8 cellular contexts compared by ENCODE assay signal in the genomic region with DNA sequence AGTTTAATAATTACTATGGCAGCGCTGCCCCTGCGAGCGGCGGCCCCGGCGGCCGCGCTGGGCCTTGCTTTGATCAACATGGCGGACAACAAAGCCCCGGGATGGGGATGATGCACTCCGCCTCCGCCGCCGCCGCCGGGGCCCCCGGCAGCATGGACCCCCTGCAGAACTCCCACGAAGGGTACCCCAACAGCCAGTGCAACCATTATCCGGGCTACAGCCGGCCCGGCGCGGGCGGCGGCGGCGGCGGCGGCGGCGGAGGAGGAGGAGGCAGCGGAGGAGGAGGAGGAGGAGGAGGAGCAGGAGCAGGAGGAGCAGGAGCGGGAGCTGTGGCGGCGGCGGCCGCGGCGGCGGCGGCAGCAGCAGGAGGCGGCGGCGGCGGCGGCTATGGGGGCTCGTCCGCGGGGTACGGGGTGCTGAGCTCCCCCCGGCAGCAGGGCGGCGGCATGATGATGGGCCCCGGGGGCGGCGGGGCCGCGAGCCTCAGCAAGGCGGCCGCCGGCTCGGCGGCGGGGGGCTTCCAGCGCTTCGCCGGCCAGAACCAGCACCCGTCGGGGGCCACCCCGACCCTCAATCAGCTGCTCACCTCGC. TPM values are rescaled to one million over a fixed set of nuclear protein-coding genes. Genes with fewer than 3 reads are reported as not detected.
DNase-seq lines count a peak whose midpoint lies in the region; ATAC-seq and TF ChIP-seq lines count a peak whose summit lies in the region.

No MANE protein-coding gene starts in this region.

- peaks cover 54% of the 10 kb centered on the region for H3K4me1 ChIP-seq in lower lobe of right lung

- H3K4me3 ChIP-seq in GM12864 (ENCODE audit: low read depth, low read length) (peak overlapping the region; percentile 63), coronary artery (peak overlapping the region; percentile 86), lower lobe of right lung (peak overlapping the region; percentile 71)

- H3K27me3 ChIP-seq in lower lobe of right lung (ENCODE audit: low read depth) = no peaks in the 10 kb centered on the region

- intact Hi-C loops in lower lobe of right lung (cut with DNase I) = no loop called here

- DNase-seq in GM12864 (ENCODE audit: low read depth) (no peak), Kasumi-1 (lab: John Stamatoyannopoulos, UW) (peak; percentile 15 to 17), coronary artery (ENCODE audit: low spot score) (no peak), lower lobe of right lung (peak; percentile 71), NCI-H2107 (lab: John Stamatoyannopoulos, UW) (no peak)
- peak; percentile 27 to 35 for DNase-seq in activated CD4-positive, alpha-beta T cell treated with anti-CD3 and anti-CD28 coated beads for 24 hours (ENCODE audit: low read depth in 2 of 2)
- peak in 2 of 3 experiments; percentile 27 to 53 for DNase-seq in stimulated activated CD4-positive, alpha-beta T cell treated with anti-CD3 and anti-CD28 coated beads, TNF-alpha, amount 100 ng/mL, for 24 hours (ENCODE audit: low read depth in 3 of 3)

- H3K27ac ChIP-seq in coronary artery = peak overlapping the region; percentile 96 to 99
- peak overlapping the region; percentile 92 for H3K27ac ChIP-seq in lower lobe of right lung

- ATAC-seq in lower lobe of right lung (peak; percentile 13 to 29), HG02852 (IDR thresholded peaks at IDR 0.05; ENCODE audit: unreplicated experiment) (no peak)

- no peaks in the 10 kb centered on the region for H3K36me3 ChIP-seq in lower lobe of right lung

- no peaks in the 10 kb centered on the region for H3K9me3 ChIP-seq in lower lobe of right lung

- TF ChIP-seq CTCF in GM12864 (IDR thresholded peaks at IDR 0.05; ENCODE audit: low read depth, low read length, missing control alignments) = no peak
- TF ChIP-seq CTCF in coronary artery (IDR thresholded peaks at IDR 0.05) = no peak
- no peak for TF ChIP-seq CTCF in lower lobe of right lung (IDR thresholded peaks at IDR 0.05)

RNA-seq across cellular contexts. Expression of gene ARID1B, which starts 1.5 kb away (rescaled TPM):
- total RNA-seq in lower lobe of right lung = 95.5 TPM

Comparison
In these comparisons a context has a peak if more than half of its experiments do, and no peak if none do; other contexts are left out.
1. DNase-seq: peak in Kasumi-1 (2 of 2), activated CD4-positive, alpha-beta T cell treated with anti-CD3 and anti-CD28 coated beads for 24 hours (2 of 2), lower lobe of right lung (single experiment) and stimulated activated CD4-positive, alpha-beta T cell treated with anti-CD3 and anti-CD28 coated beads, TNF-alpha, amount 100 ng/mL, for 24 hours (2 of 3); none in GM12864 (single experiment), coronary artery (single experiment) and NCI-H2107 (single experiment).
2. Peak in every context shown above with its lines, with median percentiles within 50 percentile points of each other: H3K4me3 ChIP-seq.